8 cellular contexts compared by ENCODE assay signal in the genomic region with DNA sequence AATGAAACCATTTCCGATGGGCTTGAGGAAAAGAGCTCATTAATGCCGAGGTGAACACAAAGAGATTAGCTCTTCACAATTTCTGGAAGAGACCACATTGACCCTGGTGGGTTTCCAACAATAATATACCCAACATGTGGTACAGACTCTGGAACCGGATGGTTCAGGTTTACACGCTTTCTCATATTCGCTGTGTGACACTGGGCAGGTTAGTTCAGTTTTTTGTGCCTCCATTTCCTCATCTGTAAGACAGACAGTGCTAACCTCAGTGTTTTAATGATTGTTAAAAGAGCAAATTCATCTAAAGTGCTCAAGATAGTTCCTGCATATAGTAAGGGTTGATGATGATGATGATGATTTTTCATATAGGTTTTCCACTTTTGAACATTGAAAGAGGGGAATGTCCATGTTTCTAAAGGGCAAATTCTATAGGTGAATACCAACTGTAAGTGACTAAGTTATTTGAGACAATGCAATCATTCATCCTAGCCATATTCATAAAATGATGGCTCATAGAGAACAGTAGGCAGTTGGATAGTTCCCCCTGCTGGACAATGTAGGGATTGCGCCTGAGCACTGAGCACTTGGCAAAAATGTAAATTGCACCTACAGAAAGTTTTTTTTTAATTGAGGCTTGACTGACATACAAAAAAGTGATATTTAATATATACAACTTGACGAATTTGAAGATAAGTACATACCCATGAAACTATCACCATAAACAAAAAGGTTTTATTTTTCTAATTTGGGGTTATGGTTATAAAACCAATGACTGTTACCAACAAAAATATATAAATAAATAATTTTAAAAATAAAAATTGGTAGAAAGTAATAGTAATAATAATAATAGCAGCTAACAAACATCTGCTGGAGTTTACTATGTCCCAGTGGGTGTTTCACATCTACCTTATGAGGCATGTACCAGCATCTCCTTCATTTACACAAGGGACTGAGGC. TPM values are rescaled to one million over a fixed set of nuclear protein-coding genes. Genes with fewer than 3 reads are reported as not detected.
A peak's percentile ranks its signal among the peaks of the same experiment; 100 is the strongest.
DNase-seq lines count a peak whose midpoint lies in the region; ATAC-seq and TF ChIP-seq lines count a peak whose summit lies in the region.

No MANE protein-coding gene starts in this region.

- H3K27me3 ChIP-seq in DND-41 (ENCODE audit: insufficient read depth, low read length, poor library complexity) (peaks cover 31% of the 10 kb centered on the region), liver (ENCODE audit: control insufficient read depth in 4 of 4, insufficient read depth in 4 of 4, low read length in 3 of 4) (no peaks in the 10 kb centered on the region)

- H3K4me3 ChIP-seq in DND-41 (ENCODE audit: low read depth in 1 of 2, low read length in 2 of 2) (no peak overlapping the region), liver (ENCODE audit: low read depth in 1 of 3, low read length in 3 of 3) (no peak overlapping the region)

- no peaks in the 10 kb centered on the region for H3K36me3 ChIP-seq in DND-41 (ENCODE audit: insufficient read depth, low read length)
- no peaks in the 10 kb centered on the region for H3K36me3 ChIP-seq in liver (ENCODE audit: control insufficient read depth in 4 of 4, insufficient read depth in 3 of 4, low read depth in 1 of 4, low read length in 3 of 4)

- TF ChIP-seq CTCF in DND-41 (IDR thresholded peaks at IDR 0.05; ENCODE audit: borderline replicate concordance, extremely low read depth, low read length, poor library complexity, severe bottlenecking) = peak; percentile 96
- peak; percentile 99 for TF ChIP-seq CTCF in liver (IDR thresholded peaks at IDR 0.05; ENCODE audit: low read depth, low read length, missing input control)

- peaks cover 3% of the 10 kb centered on the region for H3K36me3 Mint-ChIP-seq in central memory CD8-positive, alpha-beta T cell (ENCODE audit: insufficient read depth)

- DNase-seq in DND-41 (peak; percentile 72), NCI-H345 treated with DMSO at 0.1 percent for 48 hours (lab: John Stamatoyannopoulos, UW; ENCODE audit: unreplicated experiment) (peak; percentile 81)
- DNase-seq in activated CD4-positive, CD25-positive, alpha-beta regulatory T cell treated with anti-CD3 and anti-CD28 coated beads, Interleukin-2, amount 50 U/mL, for 72 hours = peak; percentile 78
- peak; percentile 61 to 75 for DNase-seq in central memory CD8-positive, alpha-beta T cell (ENCODE audit: low spot score in 2 of 2)
- DNase-seq in stimulated activated CD4-positive, alpha-beta T cell treated with anti-CD3 and anti-CD28 coated beads, TNF-alpha, amount 100 ng/mL, for 4 hours (ENCODE audit: low read depth in 3 of 3) = peak; percentile 50 to 69 (median 62)

- peak overlapping the region; percentile 23 for H3K4me3 Mint-ChIP-seq in central memory CD8-positive, alpha-beta T cell

- 51% methylated on average over 7 of the region's 7 CpGs for WGBS in liver

- no peak overlapping the region for H3K27ac Mint-ChIP-seq in central memory CD8-positive, alpha-beta T cell (ENCODE audit: low read depth)

- ATAC-seq in DND-41 (ENCODE audit: insufficient read depth, low read depth) = peak; percentile 83
- peak; percentile 43 for ATAC-seq in HG02759 (IDR thresholded peaks at IDR 0.05; ENCODE audit: unreplicated experiment)
- ATAC-seq in central memory CD8-positive, alpha-beta T cell (replicated peaks; ENCODE audit: extremely low read depth, poor library complexity, severe bottlenecking) = peak; percentile 44
- ATAC-seq in HG03442 (IDR thresholded peaks at IDR 0.05; ENCODE audit: unreplicated experiment) = no peak

- no peaks in the 10 kb centered on the region for H3K4me1 ChIP-seq in DND-41 (ENCODE audit: insufficient read depth, low read length)
- peaks cover 0 to 21% (median 10%) of the 10 kb centered on the region in 4 donors for H3K4me1 ChIP-seq in liver (ENCODE audit: control insufficient read depth in 4 of 4, insufficient read depth in 4 of 4, low read length in 3 of 4)

- H3K27me3 Mint-ChIP-seq in central memory CD8-positive, alpha-beta T cell = peaks cover 25% of the 10 kb centered on the region

- H3K9me3 Mint-ChIP-seq in central memory CD8-positive, alpha-beta T cell = no peaks in the 10 kb centered on the region

- no peak overlapping the region for H3K9ac ChIP-seq in DND-41 (ENCODE audit: low read depth, low read length)
- H3K9ac ChIP-seq in liver (ENCODE audit: low read depth in 1 of 2, low read length in 2 of 2) = no peak overlapping the region

- H3K4me1 Mint-ChIP-seq in central memory CD8-positive, alpha-beta T cell = peaks cover 26% of the 10 kb centered on the region

- no peak overlapping the region for H3K27ac ChIP-seq in DND-41 (ENCODE audit: low read length)
- no peak overlapping the region for H3K27ac ChIP-seq in liver (ENCODE audit: low read depth in 1 of 2, low read length in 2 of 2)

- H3K9me3 ChIP-seq in DND-41 (ENCODE audit: insufficient read depth, low read length, severe bottlenecking) (no peaks in the 10 kb centered on the region), liver (ENCODE audit: control insufficient read depth in 4 of 4, low read length in 3 of 4) (no peaks in the 10 kb centered on the region)

- peak; percentile 98 for TF ChIP-seq RAD21 in liver (IDR thresholded peaks at IDR 0.05)

- H2AFZ ChIP-seq in DND-41 (ENCODE audit: low read depth, low read length) = no peak overlapping the region

- H4K20me1 ChIP-seq in DND-41 (ENCODE audit: insufficient read depth, low read length) = no peaks in the 10 kb centered on the region

- no peaks in the 10 kb centered on the region for H3K79me2 ChIP-seq in DND-41 (ENCODE audit: insufficient read depth, low read length)

- no peak overlapping the region for H3K4me2 ChIP-seq in DND-41 (ENCODE audit: insufficient read depth, low read length)

TF ChIP-seq in liver, 16 proteins besides CTCF, POLR2A, EP300 and RAD21:
- TF ChIP-seq HNF4G (IDR thresholded peaks at IDR 0.05) (no peak), RXRA (IDR thresholded peaks at IDR 0.05) (no peak)
- TF ChIP-seq, protein P1, sequence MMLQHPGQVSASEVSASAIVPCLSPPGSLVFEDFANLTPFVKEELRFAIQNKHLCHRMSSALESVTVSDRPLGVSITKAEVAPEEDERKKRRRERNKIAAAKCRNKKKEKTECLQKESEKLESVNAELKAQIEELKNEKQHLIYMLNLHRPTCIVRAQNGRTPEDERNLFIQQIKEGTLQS (IDR thresholded peaks at IDR 0.05) = no peak

RNA-seq across cellular contexts. Expression of gene PERP, which starts 2.1 kb away (rescaled TPM):
- 10 to 100 TPM; 14.7 to 23.8 TPM for total RNA-seq in liver
- 10 to 100 TPM; 36.8 to 57.8 TPM for polyA plus RNA-seq in liver

RNA-seq across cellular contexts. Expression of gene ARFGEF3, which starts 52.4 kb away (rescaled TPM):
- under 1 TPM; 0.19 to 0.33 TPM for total RNA-seq in liver
- under 1 TPM; 0.06 to 0.13 TPM for polyA plus RNA-seq in liver
